ENCODE assay signal across 1 cellular context in genomic region chr6:10369896-10370295, GRCh38.
TF ChIP-seq lines count a peak whose summit lies in the region.

No MANE protein-coding gene starts in this region.

TF ChIP-seq in A549, 52 proteins besides CTCF, POLR2A, EP300 and RAD21 (continued from another document):
- no peak for TF ChIP-seq HMGXB4 (CRISPR knock-in tag; IDR thresholded peaks at IDR 0.05; ENCODE audit: borderline replicate concordance)
